ENCODE assay signal across 15 cellular contexts in genomic region chr17:78705071-78705470, GRCh38.
DNase-seq lines count a peak whose midpoint lies in the region; ATAC-seq, FAIRE-seq and TF ChIP-seq lines count a peak whose summit lies in the region.
"Had no signal": no experiment of that assay in that cellular context is flagged by ENCODE, and none has a peak within 500 bp of the region (broad histone marks: within the 10 kb centered on the region; RNA-seq: fewer than 3 reads in every experiment).

No MANE protein-coding gene starts in this region.

- no peaks in the 10 kb centered on the region for H3K27me3 Mint-ChIP-seq in natural killer cell treated with Interleukin-12 subunit alpha and Interleukin-12 subunit beta and Interleukin-15 and Interleukin-18, amount 100 ng/mL, for 72 hours
- no peaks in the 10 kb centered on the region for H3K27me3 Mint-ChIP-seq in natural killer cell (ENCODE audit: low read depth in 2 of 2)
- H3K27me3 Mint-ChIP-seq in activated naive CD8-positive, alpha-beta T cell = no peaks in the 10 kb centered on the region

- no peak overlapping the region for H3K4me3 Mint-ChIP-seq in natural killer cell treated with Interleukin-12 subunit alpha and Interleukin-12 subunit beta and Interleukin-15 and Interleukin-18, amount 100 ng/mL, for 72 hours
- H3K4me3 Mint-ChIP-seq in natural killer cell = no peak overlapping the region
- no peak overlapping the region for H3K4me3 Mint-ChIP-seq in activated naive CD8-positive, alpha-beta T cell
- H3K4me3 Mint-ChIP-seq: activated T-helper 1 cell treated with anti-CD3 and anti-CD28 coated beads, Interleukin-12 subunit alpha, Interleukin-12 subunit beta, Interleukin-2, Interleukin-4 antibody, amounts not matched to agents 30 ng/mL and 10 ng/mL and 1 ng/mL, durations not matched to agents 14 hours and 24 hours and 36 hours had no signal

- no peaks in the 10 kb centered on the region for H3K9me3 Mint-ChIP-seq in natural killer cell treated with Interleukin-12 subunit alpha and Interleukin-12 subunit beta and Interleukin-15 and Interleukin-18, amount 100 ng/mL, for 72 hours
- H3K9me3 Mint-ChIP-seq in natural killer cell = no peaks in the 10 kb centered on the region
- H3K9me3 Mint-ChIP-seq in activated naive CD8-positive, alpha-beta T cell (ENCODE audit: low read depth) = no peaks in the 10 kb centered on the region
- H3K9me3 Mint-ChIP-seq: activated T-helper 1 cell treated with anti-CD3 and anti-CD28 coated beads, Interleukin-12 subunit alpha, Interleukin-12 subunit beta, Interleukin-2, Interleukin-4 antibody, amounts not matched to agents 30 ng/mL and 10 ng/mL and 1 ng/mL, durations not matched to agents 14 hours and 24 hours and 36 hours had no signal

- intact Hi-C loops in natural killer cell (cut with micrococcal nuclease) = no loop called here

- no peak for TF ChIP-seq POLR2A in H54 (IDR thresholded peaks at IDR 0.05; ENCODE audit: low read depth, low read length)

- H3K4me1 Mint-ChIP-seq in natural killer cell treated with Interleukin-12 subunit alpha and Interleukin-12 subunit beta and Interleukin-15 and Interleukin-18, amount 100 ng/mL, for 72 hours (ENCODE audit: low read depth in 2 of 2) = peaks cover 19 to 23% of the 10 kb centered on the region in 2 donors
- peaks cover 44 to 53% of the 10 kb centered on the region in 2 donors for H3K4me1 Mint-ChIP-seq in natural killer cell
- H3K4me1 Mint-ChIP-seq in activated naive CD8-positive, alpha-beta T cell (ENCODE audit: low read depth) = peaks cover 42% of the 10 kb centered on the region

- ATAC-seq in natural killer cell treated with Interleukin-12 subunit alpha and Interleukin-12 subunit beta and Interleukin-15 and Interleukin-18, amount 100 ng/mL, for 72 hours = no peak
- ATAC-seq in natural killer cell = no peak
- no peak for ATAC-seq in GM18520 (IDR thresholded peaks at IDR 0.05; ENCODE audit: unreplicated experiment)

- DNase-seq in natural killer cell treated with Interleukin-12 subunit alpha and Interleukin-12 subunit beta and Interleukin-15 and Interleukin-18, amount 100 ng/mL, for 72 hours (ENCODE audit: low spot score) = no peak
- no peak for DNase-seq in natural killer cell
- DNase-seq in islet precursor cell = peak; percentile 52
- no peak for DNase-seq in DMS79 treated with DMSO at 0.1 percent for 48 hours (lab: John Stamatoyannopoulos, UW)
- no peak for DNase-seq in NCI-H524 treated with DMSO at 0.1 percent for 48 hours (lab: John Stamatoyannopoulos, UW)
- DNase-seq in H54 (ENCODE audit: insufficient read length, low spot score) = no peak
- DNase-seq: activated CD4-positive, alpha-beta T cell treated with anti-CD3 and anti-CD28 coated beads, Interleukin-2, amount 50 U/mL, for 1 hour; kidney; MV-4-11; NCI-H2171; SIG-M5; spleen had no signal

- H3K36me3 Mint-ChIP-seq in natural killer cell treated with Interleukin-12 subunit alpha and Interleukin-12 subunit beta and Interleukin-15 and Interleukin-18, amount 100 ng/mL, for 72 hours = peaks cover 21% of the 10 kb centered on the region
- peaks cover 9% of the 10 kb centered on the region for H3K36me3 Mint-ChIP-seq in natural killer cell
- H3K36me3 Mint-ChIP-seq in activated naive CD8-positive, alpha-beta T cell = peaks cover 2% of the 10 kb centered on the region

- H3K27ac Mint-ChIP-seq in natural killer cell treated with Interleukin-12 subunit alpha and Interleukin-12 subunit beta and Interleukin-15 and Interleukin-18, amount 100 ng/mL, for 72 hours = peak overlapping the region; percentile 47 to 59
- H3K27ac Mint-ChIP-seq in natural killer cell = peak overlapping the region in 1 of 2 donors; percentile 67
- H3K27ac Mint-ChIP-seq in activated naive CD8-positive, alpha-beta T cell = peak overlapping the region; percentile 51
- H3K27ac Mint-ChIP-seq: activated T-helper 1 cell treated with anti-CD3 and anti-CD28 coated beads, Interleukin-12 subunit alpha, Interleukin-12 subunit beta, Interleukin-2, Interleukin-4 antibody, amounts not matched to agents 30 ng/mL and 10 ng/mL and 1 ng/mL, durations not matched to agents 14 hours and 24 hours and 36 hours had no signal

- FAIRE-seq in H54 (lab: Jason Lieb, UNC) = no peak
- FAIRE-seq: kidney had no signal

- TF ChIP-seq CTCF in natural killer cell (IDR thresholded peaks at IDR 0.05) = no peak
